Comparison of ENCODE assay signal across 8 cellular contexts in the genomic region with DNA sequence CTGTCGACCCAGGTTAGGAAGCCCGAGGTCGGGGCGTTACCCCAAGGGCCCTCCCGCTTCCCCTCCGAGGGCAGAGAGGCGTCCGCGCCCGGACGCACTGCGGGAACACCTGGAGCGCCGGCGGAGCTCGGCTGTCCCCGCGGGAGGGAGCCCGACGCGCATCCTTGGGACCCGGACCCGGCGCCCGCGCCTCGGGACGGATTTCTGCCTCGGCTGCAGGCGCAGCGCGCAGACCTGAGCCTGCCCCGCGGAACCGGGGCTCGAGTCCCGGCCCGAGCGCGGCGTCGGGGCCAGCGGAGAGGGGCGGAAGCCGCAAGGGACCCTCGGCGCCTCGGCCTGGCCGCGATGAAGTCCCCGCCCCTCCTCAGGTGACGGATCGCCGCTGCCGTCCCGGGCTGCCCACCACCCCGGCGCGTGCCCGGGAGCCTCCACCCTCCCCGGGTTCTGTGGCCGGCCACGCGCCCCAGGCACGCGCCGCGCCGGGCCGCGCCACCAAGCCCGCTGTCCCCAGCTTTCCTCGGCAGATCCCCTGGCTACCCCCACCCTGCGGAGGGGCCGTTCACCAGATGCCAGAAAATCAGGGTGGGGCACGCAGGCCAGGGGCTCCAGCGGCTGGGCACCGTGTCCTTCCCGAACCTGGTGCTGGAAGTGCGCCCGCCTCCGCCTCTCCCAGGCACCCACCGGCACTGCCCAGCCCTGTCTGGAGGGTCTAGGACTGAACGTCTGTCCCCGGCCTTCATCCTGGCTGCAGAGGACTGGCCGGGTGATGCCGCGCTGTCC. TPM values are rescaled to one million over a fixed set of nuclear protein-coding genes. Genes with fewer than 3 reads are reported as not detected.
DNase-seq lines count a peak whose midpoint lies in the region; ATAC-seq, FAIRE-seq and TF ChIP-seq lines count a peak whose summit lies in the region.

No MANE protein-coding gene starts in this region.

- DNase-seq in astrocyte (ENCODE audit: low read depth), result no peak
- DNase-seq in lower lobe of right lung, result no peak
- DNase-seq in uterus, result no peak
- DNase-seq in stimulated activated naive CD4-positive, alpha-beta T cell treated with Interleukin-2 at 50 U/mL for 16 hours (lab: John Stamatoyannopoulos, UW), result no peak
- DNase-seq in RCC 7860 (ENCODE audit: low spot score), result no peak

- H3K36me3 ChIP-seq in astrocyte (ENCODE audit: insufficient read depth, low read length), result no peaks in the 10 kb centered on the region
- no peaks in the 10 kb centered on the region for H3K36me3 ChIP-seq in lower lobe of right lung
- H3K36me3 ChIP-seq in uterus, result no peaks in the 10 kb centered on the region

- no peak for TF ChIP-seq CTCF in astrocyte (IDR thresholded peaks at IDR 0.05; ENCODE audit: insufficient read depth, low read depth, low read length)
- TF ChIP-seq CTCF in lower lobe of right lung (IDR thresholded peaks at IDR 0.05), result no peak
- TF ChIP-seq CTCF in uterus (IDR thresholded peaks at IDR 0.05), result no peak

- no peaks in the 10 kb centered on the region for H3K36me3 Mint-ChIP-seq in astrocyte (ENCODE audit: low read depth, unreplicated experiment)

- TF ChIP-seq POLR2A in uterus (IDR thresholded peaks at IDR 0.05), result no peak

- peak overlapping the region; percentile 78 for H2AFZ ChIP-seq in astrocyte (ENCODE audit: low read depth, low read length)

- no peak overlapping the region for H3K27ac Mint-ChIP-seq in astrocyte (ENCODE audit: unreplicated experiment)

- peaks cover 3% of the 10 kb centered on the region for H3K9me3 Mint-ChIP-seq in astrocyte (ENCODE audit: unreplicated experiment)

- no peaks in the 10 kb centered on the region for H3K79me2 ChIP-seq in astrocyte (ENCODE audit: insufficient read depth, low read length)

- peaks cover 68% of the 10 kb centered on the region for H3K27me3 ChIP-seq in astrocyte (ENCODE audit: insufficient read depth, low read length)
- peaks cover 91% of the 10 kb centered on the region for H3K27me3 ChIP-seq in lower lobe of right lung (ENCODE audit: low read depth)
- peaks cover 16 to 24% of the 10 kb centered on the region in 2 donors for H3K27me3 ChIP-seq in uterus

- H3K9ac ChIP-seq in astrocyte (ENCODE audit: low read length), result no peak overlapping the region

- H3K4me1 Mint-ChIP-seq in astrocyte (ENCODE audit: low read depth, unreplicated experiment), result peaks cover 4% of the 10 kb centered on the region

- H3K4me2 ChIP-seq in astrocyte (ENCODE audit: low read length), result peak overlapping the region; percentile 81

- peak; percentile 25 for ATAC-seq in GM19023 (IDR thresholded peaks at IDR 0.05; ENCODE audit: unreplicated experiment)
- peak; percentile 18 for ATAC-seq in HG03342 (IDR thresholded peaks at IDR 0.05; ENCODE audit: unreplicated experiment)
- peak; percentile 15 to 60 for ATAC-seq in lower lobe of right lung
- no peak for ATAC-seq in HG03108 (IDR thresholded peaks at IDR 0.05; ENCODE audit: unreplicated experiment)

- FAIRE-seq in astrocyte (lab: Jason Lieb, UNC) (no peak), RCC 7860 (lab: Jason Lieb, UNC) (no peak)

- H3K9me3 ChIP-seq in astrocyte (ENCODE audit: insufficient read depth, low read depth, low read length), result peaks cover 7% of the 10 kb centered on the region
- H3K9me3 ChIP-seq in lower lobe of right lung, result no peaks in the 10 kb centered on the region
- peaks cover 0 to 4% of the 10 kb centered on the region in 2 donors for H3K9me3 ChIP-seq in uterus

- H3K27ac ChIP-seq in astrocyte (ENCODE audit: low read depth, low read length) (no peak overlapping the region), lower lobe of right lung (no peak overlapping the region), uterus (peak overlapping the region; percentile 13 to 25)

- H3K4me1 ChIP-seq in astrocyte (ENCODE audit: insufficient read depth, low read length) (peaks cover 10% of the 10 kb centered on the region), lower lobe of right lung (peaks cover 22% of the 10 kb centered on the region), uterus (peaks cover 0 to 16% of the 10 kb centered on the region in 2 donors)

- no peaks in the 10 kb centered on the region for H4K20me1 ChIP-seq in astrocyte (ENCODE audit: insufficient read depth, low read length)

- intact Hi-C loops in lower lobe of right lung (cut with DNase I) (no loop called here), uterus (cut with DNase I; ENCODE audit: low total_unique reads) (no loop called here)

- peak overlapping the region; percentile 86 for H3K4me3 Mint-ChIP-seq in astrocyte (ENCODE audit: unreplicated experiment)

- H3K4me3 ChIP-seq in astrocyte (ENCODE audit: insufficient read depth, low read depth, low read length), result peak overlapping the region; percentile 37
- peak overlapping the region; percentile 47 for H3K4me3 ChIP-seq in lower lobe of right lung
- H3K4me3 ChIP-seq in uterus, result peak overlapping the region; percentile 13 to 33

- H3K27me3 Mint-ChIP-seq in astrocyte (ENCODE audit: low read depth, unreplicated experiment), result peaks cover 61% of the 10 kb centered on the region

RNA-seq across cellular contexts. Expression of a gene that starts 0.4 kb away (rescaled TPM):
- total RNA-seq in astrocyte, result 0.20 and 0.22 TPM in 2 replicates
- 0.27 TPM for total RNA-seq in lower lobe of right lung
- total RNA-seq in uterus, result 1 to 10 TPM in 2 of 4 donors, not detected in 2; 1.4 to 7.2 TPM

RNA-seq across cellular contexts. Expression of a gene that starts 23.2 kb away (rescaled TPM):
- total RNA-seq in astrocyte, result 15.2 and 15.8 TPM in 2 replicates
- 33.9 TPM for total RNA-seq in lower lobe of right lung
- 10 to 100 TPM; 16.5 to 26.5 (median 21.5) TPM for total RNA-seq in uterus

RNA-seq across cellular contexts. Expression of a gene that starts 23.4 kb away (rescaled TPM):
- total RNA-seq in astrocyte (30.5 and 31.6 TPM in 2 replicates), lower lobe of right lung (33.7 TPM), uterus (100 to 1,000 TPM in 1 of 4 donors, 10 to 100 TPM in 3; 49.8 to 143 (median 53.6) TPM)

RNA-seq across cellular contexts. Expression of a gene that starts 52.1 kb away (rescaled TPM):
- total RNA-seq in astrocyte (46.6 and 47.8 TPM in 2 replicates), lower lobe of right lung (42.7 TPM), uterus (10 to 100 TPM; 10.6 to 46.5 (median 39.8) TPM)

RNA-seq across cellular contexts. Expression of a gene that starts 52.8 kb away (rescaled TPM):
- total RNA-seq in astrocyte (17.0 and 18.5 TPM in 2 replicates), lower lobe of right lung (17.6 TPM), uterus (10 to 100 TPM in 2 of 4 donors, 1 to 10 TPM in 2; 6.4 to 27.1 (median 9.9) TPM)

Comparison
In these comparisons a context has a peak if more than half of its experiments do, and no peak if none do; other contexts are left out.
1. H3K27ac ChIP-seq: peak in uterus (2 of 2); none in astrocyte (single experiment) and lower lobe of right lung (single experiment).
2. Peak in every context shown above with its lines, with median percentiles within 50 percentile points of each other: H3K4me3 ChIP-seq.